Comparison of ENCODE assay signal across 14 cellular contexts in genomic region chr2:216645636-216645950, GRCh38. TPM values are rescaled to one million over a fixed set of nuclear protein-coding genes. Genes with fewer than 3 reads are reported as not detected.
"Had no signal": no experiment of that assay in that cellular context is flagged by ENCODE, and none has a peak within 500 bp of the region (broad histone marks: within the 10 kb centered on the region; RNA-seq: fewer than 3 reads in every experiment).

No MANE protein-coding gene starts in this region.

- ATAC-seq: stimulated activated naive CD8-positive, alpha-beta T cell treated with anti-CD3 and anti-CD28 coated beads, Interleukin-15, amount 100 ng/mL, for 72 hours had no signal

- DNase-seq: activated CD4-positive, alpha-beta T cell treated with anti-CD3 and anti-CD28 coated beads for 1 hour; activated CD4-positive, alpha-beta T cell treated with anti-CD3 and anti-CD28 coated beads, Interleukin-2, amount 50 U/mL, for 4 hours; activated naive CD4-positive, alpha-beta T cell treated with anti-CD3 and anti-CD28 coated beads, Interleukin-2, amount 10 ng/mL, durations not matched to agents 7 days and 5 days; foreskin fibroblast; glutamatergic neuron; kidney glomerular epithelial cell; lower lobe of right lung; sigmoid colon; stimulated activated CD4-positive, alpha-beta T cell treated with anti-CD3 and anti-CD28 coated beads, Interleukin-1b, Interleukin-23, amount 100 ng/mL, for 48 hours; stimulated activated naive CD8-positive, alpha-beta T cell treated with anti-CD3 and anti-CD28 coated beads, Interleukin-15, amount 100 ng/mL, for 72 hours; testis; uterus had no signal

- H3K27me3 ChIP-seq: testis, uterus had no signal

- H3K27ac ChIP-seq: uterus had no signal

- H3K4me3 ChIP-seq: coronary artery, lower lobe of right lung, sigmoid colon, testis, uterus had no signal

- H3K36me3 ChIP-seq: lower lobe of right lung, sigmoid colon, uterus had no signal

- H3K9me3 ChIP-seq: lower lobe of right lung, sigmoid colon, testis, uterus had no signal

RNA-seq across cellular contexts. Expression of gene IGFBP5, which starts 49.8 kb away (rescaled TPM):
- total RNA-seq: activated T-helper 2 cell treated with anti-CD3 and anti-CD28 coated beads, Interferon-gamma antibody, Interleukin-2, Interleukin-4, amounts not matched to agents 10 μg/mL and 5 μg/mL and 100 μg/mL, durations not matched to agents 14 hours and 24 hours and 36 hours had no signal
